Comparison of ENCODE assay signal across 24 cellular contexts in genomic region chr2:70369082-70369481, GRCh38.
DNase-seq lines count a peak whose midpoint lies in the region; ATAC-seq, FAIRE-seq and TF ChIP-seq lines count a peak whose summit lies in the region.
"Had no signal": no experiment of that assay in that cellular context is flagged by ENCODE, and none has a peak within 500 bp of the region (broad histone marks: within the 10 kb centered on the region; RNA-seq: fewer than 3 reads in every experiment).

No MANE protein-coding gene starts in this region.

- H3K4me2 ChIP-seq in HepG2 (ENCODE audit: low read depth, low read length) (no peak overlapping the region), SK-N-SH (no peak overlapping the region)
- H3K4me2 ChIP-seq: BLaER1 had no signal

- in situ Hi-C loops in HepG2 (cut with HindIII; ENCODE audit: extremely low pct_ligation_motif_present, low pct_unique_long_range_greater_than_20kb): no loop called here

- intact Hi-C loops in HepG2 (cut with micrococcal nuclease; ENCODE audit: unreplicated experiment) (no loop called here), right lobe of liver (cut with DNase I) (no loop called here)

- TF ChIP-seq CTCF in HepG2 (CRISPR knock-in tag; IDR thresholded peaks at IDR 0.05) (no peak), right lobe of liver (IDR thresholded peaks at IDR 0.05) (no peak), type B pancreatic cell (conservative IDR thresholded peaks at IDR 0.05) (no peak), SK-N-SH (IDR thresholded peaks at IDR 0.05) (no peak)

- H3K36me3 ChIP-seq in HepG2 (replicated peaks in 1 of 2; ENCODE audit: control insufficient read depth in 1 of 2, insufficient read depth in 2 of 2, low read length in 2 of 2) (no peaks in the 10 kb centered on the region), right lobe of liver (no peaks in the 10 kb centered on the region), SK-N-MC (ENCODE audit: insufficient read depth, low read length) (no peaks in the 10 kb centered on the region), SK-N-SH (replicated peaks in 1 of 2; ENCODE audit: control insufficient read depth in 1 of 2, insufficient read depth in 2 of 2, low read length in 1 of 2) (no peaks in the 10 kb centered on the region)
- H3K36me3 ChIP-seq: BE2C, BLaER1 had no signal

- no peak for FAIRE-seq in HepG2 (lab: Jason Lieb, UNC)
- FAIRE-seq in urothelium cell line (lab: Jason Lieb, UNC): no peak
- FAIRE-seq: A204.1, G401.6, GM12891, GM19239 had no signal

- H3K9me3 ChIP-seq in HepG2 (ENCODE audit: low read length): no peaks in the 10 kb centered on the region
- H3K9me3 ChIP-seq in right lobe of liver: no peaks in the 10 kb centered on the region
- no peaks in the 10 kb centered on the region for H3K9me3 ChIP-seq in SK-N-MC (ENCODE audit: low read depth, low read length)
- no peaks in the 10 kb centered on the region for H3K9me3 ChIP-seq in SK-N-SH
- H3K9me3 ChIP-seq: BE2C had no signal

- H3K9me2 ChIP-seq in SK-N-SH: no peaks in the 10 kb centered on the region

- TF ChIP-seq POLR2A in HepG2 (IDR thresholded peaks at IDR 0.05; ENCODE audit: insufficient read depth in 1 of 2, low read depth in 2 of 2, low read length in 2 of 2): no peak
- TF ChIP-seq POLR2A in right lobe of liver (IDR thresholded peaks at IDR 0.05): no peak

- TF ChIP-seq EP300 in HepG2 (IDR thresholded peaks at IDR 0.05; ENCODE audit: low read depth in 2 of 2, low read length in 2 of 2): no peak
- TF ChIP-seq EP300 in HepG2 (CRISPR knock-in tag; IDR thresholded peaks at IDR 0.05; ENCODE audit: borderline replicate concordance): no peak
- TF ChIP-seq EP300 in SK-N-SH (IDR thresholded peaks at IDR 0.05; ENCODE audit: borderline replicate concordance in 1 of 2, low read depth in 1 of 2, low read length in 1 of 2): no peak

- H2AFZ ChIP-seq in HepG2 (ENCODE audit: low read length) (no peak overlapping the region), SK-N-SH (ENCODE audit: low read depth) (no peak overlapping the region)

- H3K79me2 ChIP-seq in HepG2 (ENCODE audit: insufficient read depth, low read length) (no peaks in the 10 kb centered on the region), SK-N-SH (ENCODE audit: insufficient read depth) (no peaks in the 10 kb centered on the region)

- CTCF ChIA-PET in HepG2 (lab: Yijun Ruan, JAX; ENCODE audit: low intra/inter-chr PET ratio, low total read pairs): interaction anchor here (0.6 kb wide), 1 partner anchor 13 kb away, joined by 3 read pairs; no protein-coding TSS in a partner anchor
- CTCF ChIA-PET in SK-N-SH (lab: Yijun Ruan, JAX): interaction anchor here (0.6 kb wide), 1 partner anchor 65 kb away, joined by 3 read pairs; no protein-coding TSS in a partner anchor

- peak overlapping the region; percentile 31 for H3K4me3 Mint-ChIP-seq in type B pancreatic cell
- H3K4me3 Mint-ChIP-seq: CD14-positive monocyte; CD4-positive, alpha-beta memory T cell; CD4-positive, CD25-positive, alpha-beta regulatory T cell had no signal

- H3K27me3 Mint-ChIP-seq in type B pancreatic cell: no peaks in the 10 kb centered on the region

- BruUV-seq in HepG2 (replicated peaks; lab: Mats Ljungman, UMichigan): no TSS peak

- H3K4me1 ChIP-seq in HepG2 (ENCODE audit: insufficient read depth, low read length): no peaks in the 10 kb centered on the region
- H3K4me1 ChIP-seq in right lobe of liver: no peaks in the 10 kb centered on the region
- no peaks in the 10 kb centered on the region; a peak in 1 of 4 replicates for H3K4me1 ChIP-seq in SK-N-SH (ENCODE audit: control insufficient read depth in 1 of 2, insufficient read depth in 2 of 2, low read depth in 1 of 2, low read length in 1 of 2)
- H3K4me1 ChIP-seq: BE2C, BLaER1 had no signal

- H3K9ac ChIP-seq in HepG2 (ENCODE audit: insufficient read depth, low read depth, low read length) (no peak overlapping the region), SK-N-MC (ENCODE audit: insufficient read length) (no peak overlapping the region), SK-N-SH (no peak overlapping the region)
- H3K9ac ChIP-seq: BLaER1 had no signal

- ATAC-seq in HepG2: no peak
- ATAC-seq in right lobe of liver: no peak

- H3F3A ChIP-seq in SK-N-SH (replicated peaks; ENCODE audit: insufficient read depth): no peaks in the 10 kb centered on the region

- no peaks in the 10 kb centered on the region for H3K9me3 Mint-ChIP-seq in type B pancreatic cell

- H3K36me3 Mint-ChIP-seq in type B pancreatic cell: no peaks in the 10 kb centered on the region
- H3K36me3 Mint-ChIP-seq: CD14-positive monocyte; CD4-positive, alpha-beta memory T cell; CD4-positive, CD25-positive, alpha-beta regulatory T cell; CD8-positive, alpha-beta memory T cell had no signal

- no peak overlapping the region for H3K27ac ChIP-seq in HepG2 (ENCODE audit: extremely low read length, insufficient read depth, low read length)
- no peak overlapping the region for H3K27ac ChIP-seq in right lobe of liver
- no peak overlapping the region for H3K27ac ChIP-seq in SK-N-MC
- H3K27ac ChIP-seq in epithelial cell of prostate: peak overlapping the region; percentile 98
- H3K27ac ChIP-seq in SK-N-SH (ENCODE audit: low read depth in 2 of 2, low read length in 1 of 2): no peak overlapping the region
- H3K27ac ChIP-seq: BLaER1 had no signal

- peaks cover 15% of the 10 kb centered on the region for H3K4me1 Mint-ChIP-seq in type B pancreatic cell (ENCODE audit: unreplicated experiment)
- H3K4me1 Mint-ChIP-seq: CD14-positive monocyte; CD4-positive, alpha-beta memory T cell; CD4-positive, CD25-positive, alpha-beta regulatory T cell; CD8-positive, alpha-beta memory T cell had no signal

- H4K20me1 ChIP-seq in HepG2 (ENCODE audit: insufficient read depth, low read length) (no peaks in the 10 kb centered on the region), SK-N-SH (ENCODE audit: insufficient read depth) (no peaks in the 10 kb centered on the region)
- H4K20me1 ChIP-seq: BLaER1 had no signal

- WGBS in HepG2 (ENCODE audit: low lambda C conversion rate): 24% methylated on average over 5 of the region's 5 CpGs
- 50% methylated on average over 5 of the region's 5 CpGs for WGBS in right lobe of liver (ENCODE audit: insufficient coverage, low coverage, low lambda C conversion rate, missing lambda C conversion rate)
- WGBS in SK-N-SH (ENCODE audit: low lambda C conversion rate): 38% methylated on average over 5 of the region's 5 CpGs

- no peak for DNase-seq in HepG2 (ENCODE audit: low spot score)
- no peak for DNase-seq in right lobe of liver
- peak; percentile 28 for DNase-seq in SK-N-MC (ENCODE audit: low read depth, low spot score)
- DNase-seq in epithelial cell of prostate (ENCODE audit: low read depth, low spot score): no peak
- DNase-seq in type B pancreatic cell (ENCODE audit: extremely low spot score, unreplicated experiment): no peak
- DNase-seq in NCI-H1092 treated with DMSO at 0.1 percent for 48 hours (lab: John Stamatoyannopoulos, UW): no peak
- no peak for DNase-seq in SK-N-SH
- no peak for DNase-seq in urothelium cell line (ENCODE audit: low spot score)
- DNase-seq: 8988T; ACHN; BE2C; C1 segment of cervical spinal cord; CD4-positive, alpha-beta memory T cell; CD4-positive, CD25-positive, alpha-beta regulatory T cell; CD8-positive, alpha-beta memory T cell; COR-L47; DMS79 treated with DMSO at 0.1 percent for 48 hours; GF-D8 had no signal

- POLR2A ChIA-PET in HepG2 (lab: Yijun Ruan, JAX): no interaction called here
- POLR2A ChIA-PET in SK-N-SH (lab: Yijun Ruan, JAX): no interaction called here

- H3K27ac Mint-ChIP-seq in type B pancreatic cell: peak overlapping the region; percentile 95
- H3K27ac Mint-ChIP-seq: CD14-positive monocyte; CD4-positive, CD25-positive, alpha-beta regulatory T cell; CD8-positive, alpha-beta memory T cell had no signal

- TF ChIP-seq RAD21 in HepG2 (CRISPR knock-in tag; IDR thresholded peaks at IDR 0.05) (no peak), SK-N-SH (IDR thresholded peaks at IDR 0.05; ENCODE audit: low read length) (no peak)

- H3K27me3 ChIP-seq in HepG2 (ENCODE audit: control insufficient read depth in 1 of 2, insufficient read depth in 2 of 2, low read length in 2 of 2): peaks cover 3 to 26% of the 10 kb centered on the region in 2 experiments; a peak in 3 of 5 replicates
- H3K27me3 ChIP-seq in right lobe of liver: no peaks in the 10 kb centered on the region
- no peaks in the 10 kb centered on the region for H3K27me3 ChIP-seq in SK-N-SH (ENCODE audit: insufficient read depth)
- H3K27me3 ChIP-seq: BE2C, BLaER1 had no signal

- no peak overlapping the region for H3K4me3 ChIP-seq in HepG2 (replicated peaks in 1 of 3; ENCODE audit: insufficient read depth in 1 of 3, low read depth in 2 of 3, low read length in 3 of 3)
- H3K4me3 ChIP-seq in right lobe of liver: no peak overlapping the region
- H3K4me3 ChIP-seq in SK-N-MC: no peak overlapping the region
- H3K4me3 ChIP-seq in SK-N-SH (ENCODE audit: low read depth in 2 of 2, low read length in 1 of 2): no peak overlapping the region
- H3K4me3 ChIP-seq: BLaER1 had no signal

TF ChIP-seq in HepG2, 621 proteins besides CTCF, POLR2A, EP300 and RAD21:
- peak; percentile 92 for TF ChIP-seq LCORL (IDR thresholded peaks at IDR 0.05)
- no peak for TF ChIP-seq LCORL (CRISPR knock-in tag; IDR thresholded peaks at IDR 0.05)
- TF ChIP-seq MEF2D (CRISPR knock-in tag; IDR thresholded peaks at IDR 0.05): no peak
TF ChIP-seq in HepG2: peak in this region for 1.

TF ChIP-seq in SK-N-SH, 30 proteins besides CTCF, POLR2A, EP300 and RAD21:
- TF ChIP-seq JUND (IDR thresholded peaks at IDR 0.05) (no peak), FOXM1 (IDR thresholded peaks at IDR 0.05; ENCODE audit: low read depth) (no peak), TCF12 (IDR thresholded peaks at IDR 0.05) (no peak)
TF ChIP-seq in SK-N-SH: peak in this region for 0.
